ENCODE assay signal across 1 cellular context in genomic region chr1:148388260-148389026, GRCh38.
A peak's percentile ranks its signal among the peaks of the same experiment; 100 is the strongest.
TF ChIP-seq lines count a peak whose summit lies in the region.

No MANE protein-coding gene starts in this region.

TF ChIP-seq in K562, 482 proteins besides CTCF, POLR2A, EP300 and RAD21 (continued from another document and continues in another):
- TF ChIP-seq HES1 (IDR thresholded peaks at IDR 0.05; ENCODE audit: low read depth) (no peak), CBX3 (IDR thresholded peaks at IDR 0.05; ENCODE audit: borderline replicate concordance in 1 of 2, low read length in 2 of 2) (no peak; a peak in 2 of 3 replicates), ZFP36 (IDR thresholded peaks at IDR 0.05; ENCODE audit: low read depth, low read length, partially characterized antibody) (no peak), ZNF778 (CRISPR knock-in tag; IDR thresholded peaks at IDR 0.05) (no peak), SOX6 (IDR thresholded peaks at IDR 0.05) (peak; percentile 42; the same call in 1 of the 2 replicates), ELF1 (tag; IDR thresholded peaks at IDR 0.05) (no peak), PHB2 (IDR thresholded peaks at IDR 0.05; ENCODE audit: low read depth) (no peak), ZNF12 (CRISPR knock-in tag; IDR thresholded peaks at IDR 0.05) (no peak), GMEB1 (CRISPR knock-in tag; IDR thresholded peaks at IDR 0.05) (no peak), ZBTB11 (CRISPR knock-in tag; IDR thresholded peaks at IDR 0.05) (no peak), ZNF124 (CRISPR knock-in tag; IDR thresholded peaks at IDR 0.05) (no peak), ZNF146 (CRISPR knock-in tag; IDR thresholded peaks at IDR 0.05; ENCODE audit: unreplicated experiment) (no peak), ZNF785 (CRISPR knock-in tag; IDR thresholded peaks at IDR 0.05) (no peak), SAFB2 (IDR thresholded peaks at IDR 0.05; ENCODE audit: borderline replicate concordance, low read depth, low read length, severe bottlenecking) (no peak), ZNF780A (CRISPR knock-in tag; IDR thresholded peaks at IDR 0.05) (no peak), XRCC4 (IDR thresholded peaks at IDR 0.05; ENCODE audit: extremely low read depth, insufficient read depth, insufficient read length) (no peak), SFPQ (IDR thresholded peaks at IDR 0.05; ENCODE audit: low read depth, low read length) (no peak), CAMTA2 (CRISPR knock-in tag; conservative IDR thresholded peaks at IDR 0.05) (0 out of 2 replicates have a peak, but pooled peaks have one; percentile 39), ZZZ3 (IDR thresholded peaks at IDR 0.05) (no peak), PYGO2 (tag; IDR thresholded peaks at IDR 0.05) (0 out of 2 replicates have a peak, but pooled peaks have one; percentile 19), POU5F1 (IDR thresholded peaks at IDR 0.05; ENCODE audit: borderline replicate concordance, low read depth, low read length, partially characterized antibody) (no peak), ZNF174 (CRISPR knock-in tag; IDR thresholded peaks at IDR 0.05) (no peak), YBX1 (IDR thresholded peaks at IDR 0.05) (no peak), PPARD (CRISPR knock-in tag; IDR thresholded peaks at IDR 0.05) (no peak), ZNF592 (IDR thresholded peaks at IDR 0.05) (peak; percentile 78), HINFP (tag; conservative IDR thresholded peaks at IDR 0.05; ENCODE audit: low read depth) (no peak), BACH1 (tag; IDR thresholded peaks at IDR 0.05) (no peak), MTA2 (IDR thresholded peaks at IDR 0.05; ENCODE audit: low read depth) (peak; percentile 57; the same call in 1 of the 2 replicates), ZFP91 (CRISPR knock-in tag; IDR thresholded peaks at IDR 0.05) (no peak), DMBX1 (CRISPR knock-in tag; IDR thresholded peaks at IDR 0.05; ENCODE audit: borderline replicate concordance) (no peak), ZNF511 (CRISPR knock-in tag; IDR thresholded peaks at IDR 0.05) (peak; percentile 67), CTCFL (IDR thresholded peaks at IDR 0.05; ENCODE audit: borderline replicate concordance, insufficient read depth, low read depth, low read length, poor library complexity, severe bottlenecking) (no peak), ZNF445 (CRISPR knock-in tag; IDR thresholded peaks at IDR 0.05; ENCODE audit: low read depth) (peak; percentile 92), GTF2A2 (tag; IDR thresholded peaks at IDR 0.05) (peak; percentile 96), IRF9 (tag; IDR thresholded peaks at IDR 0.05) (peak; percentile 66; the same call in 1 of the 2 replicates), RCOR1 (IDR thresholded peaks at IDR 0.05; ENCODE audit: borderline replicate concordance in 1 of 2, low read depth in 2 of 2, low read length in 2 of 2) (peak in 1 of 2 experiments; percentile 61; a peak in 1 of 4 replicates), ZFPM2 (CRISPR knock-in tag; IDR thresholded peaks at IDR 0.05) (0 out of 2 replicates have a peak, but pooled peaks have one; percentile 11), HIVEP1 (CRISPR knock-in tag; IDR thresholded peaks at IDR 0.05) (no peak), DNMT1 (IDR thresholded peaks at IDR 0.05) (no peak; the same call in 1 of the 2 replicates), TFAP4 (CRISPR knock-in tag; IDR thresholded peaks at IDR 0.05; ENCODE audit: borderline replicate concordance) (peak; percentile 84), SMARCE1 (IDR thresholded peaks at IDR 0.05) (peak; percentile 65; the same call in 1 of the 2 replicates)
